Comparison of ENCODE assay signal across 13 cellular contexts in the genomic region with DNA sequence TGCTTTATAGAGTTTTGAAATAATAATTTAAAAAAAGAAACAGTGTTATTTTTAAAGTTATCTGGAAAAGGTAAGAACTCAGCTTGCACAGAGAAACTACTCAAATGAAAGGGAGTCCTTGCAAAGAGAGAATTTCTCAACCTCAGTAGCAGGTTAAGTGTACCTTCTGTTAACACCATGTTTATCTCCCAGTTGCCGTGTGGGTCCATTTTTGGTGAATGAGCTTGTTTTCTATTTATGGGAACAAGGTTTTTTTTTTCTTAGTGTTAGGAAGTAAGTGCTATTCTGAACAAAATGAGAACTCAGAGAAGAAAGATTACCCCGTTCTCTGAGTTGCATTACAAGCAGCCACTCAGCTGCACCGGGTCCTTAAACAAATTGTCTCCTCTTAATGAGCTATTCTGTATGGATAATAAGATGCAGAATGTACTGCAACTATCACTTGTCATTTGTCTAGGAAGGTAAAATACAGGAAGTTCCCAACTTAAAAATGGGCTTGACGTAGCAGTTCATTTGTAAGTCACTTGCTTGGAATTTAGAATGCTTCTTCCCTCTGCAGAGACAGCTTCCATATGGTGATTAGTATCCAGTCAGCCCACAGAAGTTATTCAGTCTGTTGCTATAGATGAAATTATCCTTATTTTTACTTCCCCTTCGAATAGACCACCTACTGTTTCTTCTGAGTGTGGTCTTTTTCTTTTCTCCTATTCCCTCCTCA.
DNase-seq lines count a peak whose midpoint lies in the region; ATAC-seq and TF ChIP-seq lines count a peak whose summit lies in the region.
"Had no signal": no experiment of that assay in that cellular context is flagged by ENCODE, and none has a peak within 500 bp of the region (broad histone marks: within the 10 kb centered on the region; RNA-seq: fewer than 3 reads in every experiment).

No MANE protein-coding gene starts in this region.

- H3K27ac Mint-ChIP-seq in chondrocyte (ENCODE audit: unreplicated experiment) (peak overlapping the region; percentile 94), WTC11 (no peak overlapping the region)
- no peak overlapping the region for H3K27ac Mint-ChIP-seq in activated naive CD8-positive, alpha-beta T cell treated with anti-CD3 and anti-CD28 coated beads, Interleukin-2, amount 50 U/mL, for 24 hours
- H3K27ac Mint-ChIP-seq: CD4-positive, alpha-beta memory T cell had no signal

- H3K4me3 ChIP-seq in skeletal muscle satellite cell (ENCODE audit: low read length) (no peak overlapping the region), thyroid gland (replicated peaks in 1 of 3) (no peak overlapping the region)

- H3K9me3 Mint-ChIP-seq in chondrocyte (ENCODE audit: low read depth) (peaks cover 8% of the 10 kb centered on the region), WTC11 (peaks cover 11% of the 10 kb centered on the region)
- peaks cover 6% of the 10 kb centered on the region for H3K9me3 Mint-ChIP-seq in activated naive CD8-positive, alpha-beta T cell treated with anti-CD3 and anti-CD28 coated beads, Interleukin-2, amount 50 U/mL, for 24 hours

- no peak overlapping the region for H3K27ac ChIP-seq in thyroid gland

- H3K36me3 Mint-ChIP-seq in chondrocyte (ENCODE audit: low read depth) = peaks cover 6% of the 10 kb centered on the region
- no peaks in the 10 kb centered on the region for H3K36me3 Mint-ChIP-seq in activated naive CD8-positive, alpha-beta T cell treated with anti-CD3 and anti-CD28 coated beads, Interleukin-2, amount 50 U/mL, for 24 hours (ENCODE audit: low read depth)
- peaks cover 15% of the 10 kb centered on the region for H3K36me3 Mint-ChIP-seq in WTC11
- H3K36me3 Mint-ChIP-seq: CD4-positive, alpha-beta memory T cell had no signal

- DNase-seq in HCEC 1CT = peak; percentile 92
- no peak for DNase-seq in chondrocyte (ENCODE audit: low spot score)
- no peak for DNase-seq in left ventricle myocardium superior
- DNase-seq in thyroid gland = no peak
- DNase-seq in activated naive CD4-positive, alpha-beta T cell treated with Interleukin-2 at 50 U/mL for 16 hours = no peak
- DNase-seq in activated naive CD8-positive, alpha-beta T cell treated with anti-CD3 and anti-CD28 coated beads, Interleukin-2, amount 50 U/mL, for 24 hours = no peak
- DNase-seq in WTC11 (ENCODE audit: low spot score) = no peak
- DNase-seq: activated CD8-positive, alpha-beta memory T cell treated with anti-CD3 and anti-CD28 coated beads, Interleukin-2, amount 50 U/mL, for 4 hours; CD4-positive, alpha-beta memory T cell; effector CD8-positive, alpha-beta T cell; midbrain; NCI-H2029 treated with DMSO at 0.1 percent for 48 hours had no signal

- H3K36me3 ChIP-seq in skeletal muscle satellite cell (ENCODE audit: insufficient read depth, low read length) (no peaks in the 10 kb centered on the region), thyroid gland (no peaks in the 10 kb centered on the region)

- WGBS in thyroid gland, 2 donors = 57 to 58% methylated on average over 5 of the region's 5 CpGs

- H3K4me1 ChIP-seq in skeletal muscle satellite cell (ENCODE audit: control insufficient read depth, insufficient read depth, low read length) = peaks cover 30% of the 10 kb centered on the region
- H3K4me1 ChIP-seq in thyroid gland = no peaks in the 10 kb centered on the region

- TF ChIP-seq POLR2A in thyroid gland (IDR thresholded peaks at IDR 0.05) = no peak

- POLR2A ChIA-PET in WTC11 (lab: Charles Lee) = interaction anchor here (0.6 kb wide), 1 partner anchor 218 kb away, joined by 6 read pairs; no protein-coding TSS in a partner anchor

- peak overlapping the region; percentile 3 for H3K4me3 Mint-ChIP-seq in chondrocyte (ENCODE audit: unreplicated experiment)
- no peak overlapping the region for H3K4me3 Mint-ChIP-seq in activated naive CD8-positive, alpha-beta T cell treated with anti-CD3 and anti-CD28 coated beads, Interleukin-2, amount 50 U/mL, for 24 hours
- no peak overlapping the region for H3K4me3 Mint-ChIP-seq in WTC11
- H3K4me3 Mint-ChIP-seq: CD4-positive, alpha-beta memory T cell had no signal

- H3K27me3 ChIP-seq in skeletal muscle satellite cell (ENCODE audit: control insufficient read depth, insufficient read depth, low read length) = no peaks in the 10 kb centered on the region
- no peaks in the 10 kb centered on the region for H3K27me3 ChIP-seq in thyroid gland

- ATAC-seq in left ventricle myocardium superior (peak; percentile 57), WTC11 (no peak)
- ATAC-seq in activated naive CD8-positive, alpha-beta T cell treated with anti-CD3 and anti-CD28 coated beads, Interleukin-2, amount 50 U/mL, for 24 hours = no peak

- intact Hi-C loops in left ventricle myocardium superior (cut with micrococcal nuclease) = no loop called here
- intact Hi-C loops in thyroid gland (cut with DNase I) = no loop called here

- H3K27me3 Mint-ChIP-seq in chondrocyte (ENCODE audit: low read depth) (no peaks in the 10 kb centered on the region), WTC11 (ENCODE audit: low read depth) (no peaks in the 10 kb centered on the region)
- peaks cover 26% of the 10 kb centered on the region for H3K27me3 Mint-ChIP-seq in activated naive CD8-positive, alpha-beta T cell treated with anti-CD3 and anti-CD28 coated beads, Interleukin-2, amount 50 U/mL, for 24 hours

- H3K4me1 Mint-ChIP-seq in chondrocyte (ENCODE audit: low read depth) (peaks cover 56% of the 10 kb centered on the region), WTC11 (peaks cover 17% of the 10 kb centered on the region)
- H3K4me1 Mint-ChIP-seq in activated naive CD8-positive, alpha-beta T cell treated with anti-CD3 and anti-CD28 coated beads, Interleukin-2, amount 50 U/mL, for 24 hours = no peaks in the 10 kb centered on the region
- H3K4me1 Mint-ChIP-seq: CD4-positive, alpha-beta memory T cell had no signal

- TF ChIP-seq CTCF in chondrocyte (IDR thresholded peaks at IDR 0.05) = no peak
- TF ChIP-seq CTCF in thyroid gland (IDR thresholded peaks at IDR 0.05) = no peak
- no peak for TF ChIP-seq CTCF in WTC11 (IDR thresholded peaks at IDR 0.05)

- H3K9ac ChIP-seq in skeletal muscle satellite cell (ENCODE audit: low read depth, low read length) = peak overlapping the region; percentile 13

- H3K9me3 ChIP-seq in skeletal muscle satellite cell (replicated peaks; ENCODE audit: low read length) (peaks cover 8% of the 10 kb centered on the region), thyroid gland (no peaks in the 10 kb centered on the region)

- H3K4me2 ChIP-seq in skeletal muscle satellite cell (ENCODE audit: low read length) = no peak overlapping the region

- CTCF ChIA-PET in WTC11 (lab: Charles Lee) = no interaction called here

TF ChIP-seq in WTC11, 78 proteins besides CTCF, POLR2A, EP300 and RAD21:
- TF ChIP-seq, protein P1, sequence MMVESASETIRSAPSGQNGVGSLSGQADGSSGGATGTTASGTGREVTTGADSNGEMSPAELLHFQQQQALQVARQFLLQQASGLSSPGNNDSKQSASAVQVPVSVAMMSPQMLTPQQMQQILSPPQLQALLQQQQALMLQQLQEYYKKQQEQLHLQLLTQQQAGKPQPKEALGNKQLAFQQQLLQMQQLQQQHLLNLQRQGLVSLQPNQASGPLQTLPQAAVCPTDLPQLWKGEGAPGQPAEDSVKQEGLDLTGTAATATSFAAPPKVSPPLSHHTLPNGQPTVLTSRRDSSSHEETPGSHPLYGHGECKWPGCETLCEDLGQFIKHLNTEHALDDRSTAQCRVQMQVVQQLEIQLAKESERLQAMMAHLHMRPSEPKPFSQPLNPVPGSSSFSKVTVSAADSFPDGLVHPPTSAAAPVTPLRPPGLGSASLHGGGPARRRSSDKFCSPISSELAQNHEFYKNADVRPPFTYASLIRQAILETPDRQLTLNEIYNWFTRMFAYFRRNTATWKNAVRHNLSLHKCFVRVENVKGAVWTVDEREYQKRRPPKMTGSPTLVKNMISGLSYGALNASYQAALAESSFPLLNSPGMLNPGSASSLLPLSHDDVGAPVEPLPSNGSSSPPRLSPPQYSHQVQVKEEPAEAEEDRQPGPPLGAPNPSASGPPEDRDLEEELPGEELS (CRISPR knock-in tag; IDR thresholded peaks at IDR 0.05) = no peak
- TF ChIP-seq, protein P2, sequence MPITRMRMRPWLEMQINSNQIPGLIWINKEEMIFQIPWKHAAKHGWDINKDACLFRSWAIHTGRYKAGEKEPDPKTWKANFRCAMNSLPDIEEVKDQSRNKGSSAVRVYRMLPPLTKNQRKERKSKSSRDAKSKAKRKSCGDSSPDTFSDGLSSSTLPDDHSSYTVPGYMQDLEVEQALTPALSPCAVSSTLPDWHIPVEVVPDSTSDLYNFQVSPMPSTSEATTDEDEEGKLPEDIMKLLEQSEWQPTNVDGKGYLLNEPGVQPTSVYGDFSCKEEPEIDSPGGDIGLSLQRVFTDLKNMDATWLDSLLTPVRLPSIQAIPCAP (CRISPR knock-in tag; IDR thresholded peaks at IDR 0.05) = no peak
- TF ChIP-seq IRF2 (CRISPR knock-in tag; IDR thresholded peaks at IDR 0.05; ENCODE audit: borderline replicate concordance, low read depth) (no peak), ZNF263 (CRISPR knock-in tag; IDR thresholded peaks at IDR 0.05; ENCODE audit: low read depth) (no peak), GABPB1 (CRISPR knock-in tag; IDR thresholded peaks at IDR 0.05) (no peak), MYBL2 (CRISPR knock-in tag; IDR thresholded peaks at IDR 0.05) (no peak), SOX15 (CRISPR knock-in tag; IDR thresholded peaks at IDR 0.05) (no peak)
TF ChIP-seq in WTC11: peak in this region for 0.
